ENCODE assay signal across 1 cellular context in the genomic region with DNA sequence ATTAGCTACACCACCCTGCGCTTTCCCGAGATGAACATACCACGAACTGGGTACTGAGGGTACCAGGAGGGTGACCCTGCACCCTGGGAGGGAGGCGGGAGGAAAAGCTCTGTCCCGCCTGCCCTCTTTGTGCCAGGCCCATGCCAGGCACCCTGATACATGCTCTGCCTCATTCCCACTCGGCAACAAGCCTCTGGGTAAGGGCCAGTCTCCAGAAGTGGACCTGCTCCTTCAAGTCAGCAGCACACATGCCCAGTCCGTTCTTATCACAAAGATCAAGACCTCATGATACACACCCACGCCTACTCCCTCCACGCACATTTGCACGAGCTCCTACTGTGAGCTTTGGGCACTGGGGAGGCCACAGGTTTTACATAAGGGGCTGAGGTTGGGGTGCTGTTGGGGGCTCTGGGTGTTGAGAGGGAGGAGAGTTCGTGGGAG.
TF ChIP-seq lines count a peak whose summit lies in the region.

No MANE protein-coding gene starts in this region.

TF ChIP-seq in HepG2, 621 proteins besides CTCF, POLR2A, EP300 and RAD21:
- TF ChIP-seq HOXA5 (CRISPR knock-in tag; IDR thresholded peaks at IDR 0.05) (no peak), ZNF878 (CRISPR knock-in tag; IDR thresholded peaks at IDR 0.05) (no peak), CREM (IDR thresholded peaks at IDR 0.05) (no peak), CREM (CRISPR knock-in tag; IDR thresholded peaks at IDR 0.05) (no peak), ZNF24 (IDR thresholded peaks at IDR 0.05) (no peak), AKAP8 (CRISPR knock-in tag; IDR thresholded peaks at IDR 0.05) (no peak), ETV5 (CRISPR knock-in tag; IDR thresholded peaks at IDR 0.05; ENCODE audit: borderline replicate concordance) (no peak), CCDC6 (CRISPR knock-in tag; IDR thresholded peaks at IDR 0.05) (no peak), NPAS2 (CRISPR knock-in tag; IDR thresholded peaks at IDR 0.05; ENCODE audit: borderline replicate concordance) (no peak)
- TF ChIP-seq, protein P1, sequence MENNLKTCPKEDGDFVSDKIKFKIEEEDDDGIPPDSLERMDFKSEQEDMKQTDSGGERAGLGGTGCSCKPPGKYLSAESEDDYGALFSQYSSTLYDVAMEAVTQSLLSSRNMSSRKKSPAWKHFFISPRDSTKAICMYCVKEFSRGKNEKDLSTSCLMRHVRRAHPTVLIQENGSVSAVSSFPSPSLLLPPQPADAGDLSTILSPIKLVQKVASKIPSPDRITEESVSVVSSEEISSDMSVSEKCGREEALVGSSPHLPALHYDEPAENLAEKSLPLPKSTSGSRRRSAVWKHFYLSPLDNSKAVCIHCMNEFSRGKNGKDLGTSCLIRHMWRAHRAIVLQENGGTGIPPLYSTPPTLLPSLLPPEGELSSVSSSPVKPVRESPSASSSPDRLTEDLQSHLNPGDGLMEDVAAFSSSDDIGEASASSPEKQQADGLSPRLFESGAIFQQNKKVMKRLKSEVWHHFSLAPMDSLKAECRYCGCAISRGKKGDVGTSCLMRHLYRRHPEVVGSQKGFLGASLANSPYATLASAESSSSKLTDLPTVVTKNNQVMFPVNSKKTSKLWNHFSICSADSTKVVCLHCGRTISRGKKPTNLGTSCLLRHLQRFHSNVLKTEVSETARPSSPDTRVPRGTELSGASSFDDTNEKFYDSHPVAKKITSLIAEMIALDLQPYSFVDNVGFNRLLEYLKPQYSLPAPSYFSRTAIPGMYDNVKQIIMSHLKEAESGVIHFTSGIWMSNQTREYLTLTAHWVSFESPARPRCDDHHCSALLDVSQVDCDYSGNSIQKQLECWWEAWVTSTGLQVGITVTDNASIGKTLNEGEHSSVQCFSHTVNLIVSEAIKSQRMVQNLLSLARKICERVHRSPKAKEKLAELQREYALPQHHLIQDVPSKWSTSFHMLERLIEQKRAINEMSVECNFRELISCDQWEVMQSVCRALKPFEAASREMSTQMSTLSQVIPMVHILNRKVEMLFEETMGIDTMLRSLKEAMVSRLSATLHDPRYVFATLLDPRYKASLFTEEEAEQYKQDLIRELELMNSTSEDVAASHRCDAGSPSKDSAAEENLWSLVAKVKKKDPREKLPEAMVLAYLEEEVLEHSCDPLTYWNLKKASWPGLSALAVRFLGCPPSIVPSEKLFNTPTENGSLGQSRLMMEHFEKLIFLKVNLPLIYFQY (CRISPR knock-in tag; IDR thresholded peaks at IDR 0.05; ENCODE audit: borderline replicate concordance), result no peak
- TF ChIP-seq, protein P2, sequence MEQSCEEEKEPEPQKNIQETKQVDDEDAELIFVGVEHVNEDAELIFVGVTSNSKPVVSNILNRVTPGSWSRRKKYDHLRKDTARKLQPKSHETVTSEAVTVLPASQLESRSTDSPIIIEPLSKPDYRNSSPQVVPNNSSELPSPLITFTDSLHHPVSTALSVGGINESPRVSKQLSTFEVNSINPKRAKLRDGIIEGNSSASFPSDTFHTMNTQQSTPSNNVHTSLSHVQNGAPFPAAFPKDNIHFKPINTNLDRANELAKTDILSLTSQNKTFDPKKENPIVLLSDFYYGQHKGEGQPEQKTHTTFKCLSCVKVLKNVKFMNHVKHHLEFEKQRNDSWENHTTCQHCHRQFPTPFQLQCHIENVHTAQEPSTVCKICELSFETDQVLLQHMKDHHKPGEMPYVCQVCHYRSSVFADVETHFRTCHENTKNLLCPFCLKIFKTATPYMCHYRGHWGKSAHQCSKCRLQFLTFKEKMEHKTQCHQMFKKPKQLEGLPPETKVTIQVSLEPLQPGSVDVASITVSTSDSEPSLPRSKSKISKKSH (CRISPR knock-in tag; IDR thresholded peaks at IDR 0.05; ENCODE audit: borderline replicate concordance), result no peak
- TF ChIP-seq, protein P3, sequence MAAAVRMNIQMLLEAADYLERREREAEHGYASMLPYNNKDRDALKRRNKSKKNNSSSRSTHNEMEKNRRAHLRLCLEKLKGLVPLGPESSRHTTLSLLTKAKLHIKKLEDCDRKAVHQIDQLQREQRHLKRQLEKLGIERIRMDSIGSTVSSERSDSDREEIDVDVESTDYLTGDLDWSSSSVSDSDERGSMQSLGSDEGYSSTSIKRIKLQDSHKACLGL (CRISPR knock-in tag; IDR thresholded peaks at IDR 0.05), result no peak
- TF ChIP-seq, protein P4, sequence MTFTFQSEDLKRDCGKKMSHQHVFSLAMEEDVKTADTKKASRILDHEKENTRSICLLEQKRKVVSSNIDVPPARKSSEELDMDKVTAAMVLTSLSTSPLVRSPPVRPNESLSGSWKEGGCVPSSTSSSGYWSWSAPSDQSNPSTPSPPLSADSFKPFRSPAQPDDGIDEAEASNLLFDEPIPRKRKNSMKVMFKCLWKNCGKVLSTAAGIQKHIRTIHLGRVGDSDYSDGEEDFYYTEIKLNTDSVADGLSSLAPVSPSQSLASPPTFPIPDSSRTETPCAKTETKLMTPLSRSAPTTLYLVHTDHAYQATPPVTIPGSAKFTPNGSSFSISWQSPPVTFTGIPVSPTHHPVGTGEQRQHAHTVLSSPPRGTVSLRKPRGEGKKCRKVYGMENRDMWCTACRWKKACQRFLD (CRISPR knock-in tag; IDR thresholded peaks at IDR 0.05; ENCODE audit: borderline replicate concordance), result no peak
